ENCODE assay signal across 8 cellular contexts in the genomic region with DNA sequence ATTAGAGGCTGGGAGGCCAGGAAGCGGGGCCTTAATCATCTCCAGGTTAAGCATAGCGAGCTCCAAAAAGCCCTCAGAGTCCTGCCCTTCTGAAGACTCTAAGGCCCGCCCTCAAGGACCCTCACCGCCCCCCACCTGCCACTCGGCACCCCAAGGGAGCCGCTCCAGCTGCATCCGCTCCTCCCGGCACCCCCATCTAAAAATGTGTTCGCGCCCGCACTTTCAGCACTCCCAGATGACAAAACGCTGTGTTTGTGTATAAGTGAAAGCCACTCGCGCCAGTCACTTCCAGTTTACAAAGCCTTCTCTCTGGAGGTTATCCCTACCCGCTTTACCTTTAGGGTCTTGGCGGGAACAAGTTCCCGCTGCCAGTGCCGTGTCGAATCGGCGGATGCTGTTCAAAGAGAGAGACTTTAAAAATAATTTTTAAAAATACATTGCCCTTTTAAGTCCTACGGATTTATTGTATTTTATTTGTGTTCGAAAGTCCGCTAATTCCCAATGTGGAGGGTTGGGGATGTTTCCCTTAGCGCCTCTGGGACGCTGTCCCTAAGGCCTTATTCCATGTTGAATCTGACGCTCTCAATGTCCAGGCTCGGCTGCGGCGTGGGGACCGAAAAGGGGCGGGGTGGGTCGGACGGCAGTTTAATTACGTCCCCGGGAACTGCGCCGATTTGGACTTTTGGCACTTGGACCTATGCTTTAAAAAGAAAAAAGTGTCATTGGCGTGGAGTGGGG. TPM values are rescaled to one million over a fixed set of nuclear protein-coding genes. Genes with fewer than 3 reads are reported as not detected.
DNase-seq lines count a peak whose midpoint lies in the region; FAIRE-seq and TF ChIP-seq lines count a peak whose summit lies in the region.

A gene (minus strand): TSS at position 64 of the 738 bp plus-strand sequence. CDS start 900 bp downstream, outside the sequence.
A gene with protein sequence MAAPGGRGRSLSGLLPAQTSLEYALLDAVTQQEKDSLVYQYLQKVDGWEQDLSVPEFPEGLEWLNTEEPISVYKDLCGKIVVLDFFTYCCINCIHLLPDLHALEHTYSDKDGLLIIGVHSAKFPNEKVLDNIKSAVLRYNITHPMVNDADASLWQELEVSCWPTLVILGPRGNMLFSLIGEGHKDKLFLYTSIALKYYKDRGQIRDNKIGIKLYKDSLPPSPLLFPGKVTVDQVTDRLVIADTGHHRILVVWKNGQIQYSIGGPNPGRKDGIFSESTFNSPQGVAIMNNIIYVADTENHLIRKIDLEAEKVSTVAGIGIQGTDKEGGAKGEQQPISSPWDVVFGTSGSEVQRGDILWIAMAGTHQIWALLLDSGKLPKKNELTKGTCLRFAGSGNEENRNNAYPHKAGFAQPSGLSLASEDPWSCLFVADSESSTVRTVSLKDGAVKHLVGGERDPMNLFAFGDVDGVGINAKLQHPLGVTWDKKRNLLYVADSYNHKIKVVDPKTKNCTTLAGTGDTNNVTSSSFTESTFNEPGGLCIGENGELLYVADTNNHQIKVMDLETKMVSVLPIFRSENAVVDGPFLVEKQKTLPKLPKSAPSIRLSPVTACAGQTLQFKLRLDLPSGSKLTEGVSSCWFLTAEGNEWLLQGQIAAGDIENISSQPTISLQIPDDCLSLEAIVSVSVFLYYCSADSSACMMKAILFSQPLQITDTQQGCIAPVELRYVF (plus strand): TSS at position 643 of the 738 bp plus-strand sequence. CDS start 212 bp downstream, outside the sequence.

- in situ Hi-C loops in GM23248 (cut with MboI) = no loop called here
- in situ Hi-C loops in SK-MEL-5 (cut with HindIII; ENCODE audit: low pct_unique_long_range_greater_than_20kb, low sequenced_read_pairs) = no loop called here

- peak within 1 kb of the TSS; percentile 93 for H3K9ac ChIP-seq in GM23248

- H3K4me3 ChIP-seq in GM23248 (peak within 1 kb of the TSS; percentile 92), neutrophil (ENCODE audit: low read depth in 1 of 2, low read length in 1 of 2) (peak within 1 kb of the TSS; percentile 79 to 97)

- H3K9me2 ChIP-seq in GM23248 (ENCODE audit: insufficient read depth) = no peaks in the 10 kb centered on the region

- H3K27ac ChIP-seq in GM23248 = peak within 1 kb of the TSS; percentile 77
- H3K27ac ChIP-seq in neutrophil = peak within 1 kb of the TSS; percentile 79
- peak within 1 kb of the TSS; percentile 75 for H3K27ac ChIP-seq in substantia nigra (ENCODE audit: low read depth, low read length, poor library complexity, severe bottlenecking)

- FAIRE-seq in frontal cortex (lab: Jason Lieb, UNC) = no peak

- no peaks in the 10 kb centered on the region for H4K20me1 ChIP-seq in GM23248 (ENCODE audit: insufficient read depth)

- WGBS in GM23248 (ENCODE audit: low coverage in 1 of 2, low lambda C conversion rate in 2 of 2, missing lambda C conversion rate in 2 of 2), 2 experiments = 1% methylated on average over 35 to 38 of the region's 39 CpGs

- TF ChIP-seq CTCF in neutrophil (IDR thresholded peaks at IDR 0.05) = no peak

- no peaks in the 10 kb centered on the region for H3F3A ChIP-seq in GM23248 (ENCODE audit: insufficient read depth)

- 0 out of 2 replicates have a peak, but pooled peaks cover 6% of the 10 kb centered on the region for H3K36me3 ChIP-seq in GM23248 (ENCODE audit: low read depth)
- no peaks in the 10 kb centered on the region for H3K36me3 ChIP-seq in neutrophil

- peak within 1 kb of the TSS; percentile 89 for H3K4me2 ChIP-seq in GM23248 (ENCODE audit: unreplicated experiment)

- peak within 1 kb of the TSS; percentile 98 for H2AFZ ChIP-seq in GM23248

- DNase-seq in DMS53 treated with DMSO at 0.1 percent for 48 hours (lab: John Stamatoyannopoulos, UW; ENCODE audit: unreplicated experiment) (peak; percentile 70), GM23248 (peak; percentile 90), LoVo (ENCODE audit: low spot score) (peak; percentile 80), SK-MEL-5 (ENCODE audit: low read depth, low spot score) (peak; percentile 72), frontal cortex (ENCODE audit: low spot score in 2 of 2) (peak; percentile 53 to 73), substantia nigra (lab: John Stamatoyannopoulos, UW) (peak in 47 of 49 donors; percentile 15 to 85 (median 67))
- peak; percentile 71 for DNase-seq in activated naive CD4-positive, alpha-beta T cell treated with Interleukin-2 at 50 U/mL for 16 hours

- H3K4me1 ChIP-seq in GM23248 (ENCODE audit: insufficient read depth) (peaks cover 27% of the 10 kb centered on the region), neutrophil (ENCODE audit: control insufficient read depth in 1 of 2, insufficient read depth in 1 of 2, low read depth in 1 of 2, low read length in 1 of 2) (peaks cover 22 to 30% of the 10 kb centered on the region in 2 experiments)

- H3K27me3 ChIP-seq in GM23248 (replicated peaks; ENCODE audit: insufficient read depth) (no peaks in the 10 kb centered on the region), neutrophil (no peaks in the 10 kb centered on the region)

- H3K9me3 ChIP-seq in GM23248 (ENCODE audit: low read depth) = no peaks in the 10 kb centered on the region
- H3K9me3 ChIP-seq in neutrophil = no peaks in the 10 kb centered on the region

- H3K79me2 ChIP-seq in GM23248 (ENCODE audit: insufficient read depth) = peaks cover 44% of the 10 kb centered on the region

RNA-seq across cellular contexts. Expression of the first gene that starts in this region (rescaled TPM):
- 3.2 and 4.0 TPM in 2 replicates for total RNA-seq in GM23248 (2014; rRNA removed; shearing (Covaris generic))
- polyA plus RNA-seq in GM23248 (2016; fragmentation: Nextera tagmentation; extraction: Ambion mirVana) = 2.5 and 2.6 TPM in 2 replicates
- 9.2 and 10.0 TPM in 2 replicates for total RNA-seq in SK-MEL-5 (2014; rRNA removed; shearing (Covaris generic))
- 7.0 and 9.5 TPM in 2 replicates for polyA plus RNA-seq in SK-MEL-5 (2015; cell fraction: cytosol; rRNA removed)
- polyA plus RNA-seq in SK-MEL-5 (2015; cell fraction: nucleus; rRNA removed) = 9.1 and 9.4 TPM in 2 replicates
- 16.7 TPM for total RNA-seq in frontal cortex

RNA-seq across cellular contexts. Expression of the second gene that starts in this region (rescaled TPM):
- total RNA-seq in GM23248 (2014; rRNA removed; shearing (Covaris generic)) = 10.2 and 20.7 TPM in 2 replicates
- polyA plus RNA-seq in GM23248 (2016; fragmentation: Nextera tagmentation; extraction: Ambion mirVana) = 9.0 and 10.1 TPM in 2 replicates
- total RNA-seq in SK-MEL-5 (2014; rRNA removed; shearing (Covaris generic)) = 10.4 and 12.4 TPM in 2 replicates
- 8.4 and 9.8 TPM in 2 replicates for polyA plus RNA-seq in SK-MEL-5 (2015; cell fraction: cytosol; rRNA removed)
- polyA plus RNA-seq in SK-MEL-5 (2015; cell fraction: nucleus; rRNA removed) = 13.3 and 14.9 TPM in 2 replicates
- total RNA-seq in frontal cortex = 20.4 TPM

Comparison
In these comparisons a context has a peak if more than half of its experiments do, and no peak if none do; other contexts are left out.
1. Peak in every context shown above with its lines: DNase-seq, H3K4me3 ChIP-seq and H3K27ac ChIP-seq.